Comparison of ENCODE assay signal across 1 cellular context in genomic region chr2:39534095-39534711, GRCh38.
TF ChIP-seq lines count a peak whose summit lies in the region.

No MANE protein-coding gene starts in this region.

TF ChIP-seq in HCT116, 20 proteins besides CTCF, POLR2A, EP300 and RAD21:
- TF ChIP-seq TCF7L2 (IDR thresholded peaks at IDR 0.05; ENCODE audit: borderline replicate concordance, extremely low read depth, insufficient read depth, insufficient read length) (no peak), FOSL1 (IDR thresholded peaks at IDR 0.05; ENCODE audit: low read depth) (no peak), MAX (IDR thresholded peaks at IDR 0.05) (no peak), EZH2phosphoT487 (IDR thresholded peaks at IDR 0.05; ENCODE audit: borderline replicate concordance) (no peak), JUND (IDR thresholded peaks at IDR 0.05) (no peak), CBX3 (IDR thresholded peaks at IDR 0.05; ENCODE audit: low read depth) (no peak), SP1 (IDR thresholded peaks at IDR 0.05; ENCODE audit: low read depth) (no peak)
